In the genomic region with DNA sequence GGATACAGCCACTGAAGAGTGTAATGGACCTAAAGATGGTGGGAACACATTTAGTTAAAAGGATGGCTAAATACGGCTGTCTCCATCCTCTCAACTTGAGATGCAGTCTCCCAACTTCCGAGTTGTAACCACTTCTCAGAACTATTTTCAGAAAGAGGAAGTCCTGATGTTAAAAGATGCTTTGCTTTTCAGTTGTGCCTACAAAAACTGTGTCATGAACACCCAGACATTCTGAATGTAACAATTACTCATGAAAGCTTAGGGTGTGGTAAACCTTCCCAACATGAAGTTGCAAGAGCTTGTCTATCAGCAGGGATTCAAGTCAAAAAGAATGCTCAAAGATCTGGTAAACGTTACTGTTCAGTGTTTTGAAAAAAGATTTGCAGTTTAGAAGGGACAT, we compare ENCODE assay signal across 1 cellular context.
TF ChIP-seq lines count a peak whose summit lies in the region.

No MANE protein-coding gene starts in this region.

TF ChIP-seq in GM12878, 131 proteins besides CTCF, POLR2A, EP300 and RAD21 (continued from another document):
- TF ChIP-seq, protein P1, sequence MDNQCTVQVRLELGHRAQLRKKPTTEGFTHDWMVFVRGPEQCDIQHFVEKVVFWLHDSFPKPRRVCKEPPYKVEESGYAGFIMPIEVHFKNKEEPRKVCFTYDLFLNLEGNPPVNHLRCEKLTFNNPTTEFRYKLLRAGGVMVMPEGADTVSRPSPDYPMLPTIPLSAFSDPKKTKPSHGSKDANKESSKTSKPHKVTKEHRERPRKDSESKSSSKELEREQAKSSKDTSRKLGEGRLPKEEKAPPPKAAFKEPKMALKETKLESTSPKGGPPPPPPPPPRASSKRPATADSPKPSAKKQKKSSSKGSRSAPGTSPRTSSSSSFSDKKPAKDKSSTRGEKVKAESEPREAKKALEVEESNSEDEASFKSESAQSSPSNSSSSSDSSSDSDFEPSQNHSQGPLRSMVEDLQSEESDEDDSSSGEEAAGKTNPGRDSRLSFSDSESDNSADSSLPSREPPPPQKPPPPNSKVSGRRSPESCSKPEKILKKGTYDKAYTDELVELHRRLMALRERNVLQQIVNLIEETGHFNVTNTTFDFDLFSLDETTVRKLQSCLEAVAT (IDR thresholded peaks at IDR 0.05), result no peak
- TF ChIP-seq HDAC2 (IDR thresholded peaks at IDR 0.05), result no peak
